In genomic region chr9:83935276-83935890, GRCh38 we compare ENCODE assay signal across 12 cellular contexts. TPM values are rescaled to one million over a fixed set of nuclear protein-coding genes. Genes with fewer than 3 reads are reported as not detected.
DNase-seq lines count a peak whose midpoint lies in the region; ATAC-seq, FAIRE-seq and TF ChIP-seq lines count a peak whose summit lies in the region.
"Had no signal": no experiment of that assay in that cellular context is flagged by ENCODE, and none has a peak within 500 bp of the region (broad histone marks: within the 10 kb centered on the region; RNA-seq: fewer than 3 reads in every experiment).

No MANE protein-coding gene starts in this region.

- BruUV-seq in IMR-90 (replicated peaks; lab: Mats Ljungman, UMichigan) = no TSS peak

- peaks cover 5% of the 10 kb centered on the region for H3K4me1 ChIP-seq in IMR-90 (ENCODE audit: control insufficient read depth, insufficient read depth, low read length)
- H3K4me1 ChIP-seq in astrocyte (ENCODE audit: insufficient read depth, low read length) = peaks cover 16% of the 10 kb centered on the region
- H3K4me1 ChIP-seq in colonic mucosa = no peaks in the 10 kb centered on the region
- peaks cover 14% of the 10 kb centered on the region for H3K4me1 ChIP-seq in suprapubic skin

- no peak overlapping the region for H4K8ac ChIP-seq in IMR-90 (ENCODE audit: low read depth in 2 of 2, low read length in 2 of 2)

- no peak overlapping the region for H3K4me3 Mint-ChIP-seq in astrocyte (ENCODE audit: unreplicated experiment)
- H3K4me3 Mint-ChIP-seq: naive thymus-derived CD4-positive, alpha-beta T cell had no signal

- no peaks in the 10 kb centered on the region for H3K79me2 ChIP-seq in astrocyte (ENCODE audit: insufficient read depth, low read length)

- H3K36me3 Mint-ChIP-seq in astrocyte (ENCODE audit: low read depth, unreplicated experiment) = no peaks in the 10 kb centered on the region

- TF ChIP-seq EP300 in suprapubic skin (IDR thresholded peaks at IDR 0.05) = no peak

- H3K36me3 ChIP-seq in IMR-90 (ENCODE audit: control insufficient read depth, insufficient read depth, low read length) = no peaks in the 10 kb centered on the region
- no peaks in the 10 kb centered on the region for H3K36me3 ChIP-seq in astrocyte (ENCODE audit: insufficient read depth, low read length)
- H3K36me3 ChIP-seq in colonic mucosa = no peaks in the 10 kb centered on the region
- H3K36me3 ChIP-seq in suprapubic skin = peaks cover 16% of the 10 kb centered on the region

- no peak for TF ChIP-seq POLR2A in IMR-90 (IDR thresholded peaks at IDR 0.05; ENCODE audit: low read depth, low read length)
- no peak for TF ChIP-seq POLR2A in suprapubic skin (IDR thresholded peaks at IDR 0.05)

- no peak overlapping the region for H2BK5ac ChIP-seq in IMR-90 (ENCODE audit: low read depth, low read length, poor library complexity, severe bottlenecking)

- H3K4ac ChIP-seq in IMR-90 (ENCODE audit: low read depth, low read length) = no peak overlapping the region

- H4K20me1 ChIP-seq in IMR-90 (ENCODE audit: insufficient read depth, low read length) = no peaks in the 10 kb centered on the region
- no peaks in the 10 kb centered on the region for H4K20me1 ChIP-seq in astrocyte (ENCODE audit: insufficient read depth, low read length)

- H4K5ac ChIP-seq in IMR-90 (ENCODE audit: low read depth, low read length) = no peak overlapping the region; the same call in 1 of the 2 replicates

- H3K9me3 Mint-ChIP-seq in astrocyte (ENCODE audit: unreplicated experiment) = no peaks in the 10 kb centered on the region
- H3K9me3 Mint-ChIP-seq: naive thymus-derived CD4-positive, alpha-beta T cell had no signal

- no CpG with 5 or more reads among the region's 3 CpGs for WGBS in IMR-90 (ENCODE audit: extremely low coverage in 2 of 2, insufficient read length in 1 of 2), 2 experiments
- 82% methylated on average over 3 of the region's 3 CpGs for WGBS in suprapubic skin

- H3K27me3 Mint-ChIP-seq in astrocyte (ENCODE audit: low read depth, unreplicated experiment) = no peaks in the 10 kb centered on the region
- H3K27me3 Mint-ChIP-seq: naive thymus-derived CD4-positive, alpha-beta T cell had no signal

- TF ChIP-seq RAD21 in IMR-90 (IDR thresholded peaks at IDR 0.05; ENCODE audit: low read length) = no peak

- intact Hi-C loops in IMR-90 (cut with micrococcal nuclease) = loop anchor here (10.0 kb wide), 1 partner anchor 1679 kb away; no protein-coding TSS in a partner anchor
- intact Hi-C loops in colonic mucosa (cut with DNase I) = loop anchor here (10.0 kb wide), 1 partner anchor 229 kb away; no protein-coding TSS in a partner anchor

- H3K9ac ChIP-seq in IMR-90 (ENCODE audit: low read depth, low read length) (no peak overlapping the region), astrocyte (ENCODE audit: low read length) (no peak overlapping the region), colonic mucosa (ENCODE audit: low read depth in 2 of 2, low read length in 2 of 2) (no peak overlapping the region)

- no peak overlapping the region for H2AK5ac ChIP-seq in IMR-90 (ENCODE audit: low read depth, low read length)

- peak; percentile 66 for FAIRE-seq in astrocyte (lab: Jason Lieb, UNC)
- FAIRE-seq: TTC549 had no signal

- H3K4me3 ChIP-seq in AG09309 (ENCODE audit: control insufficient read depth, low read depth, low read length) (no peak overlapping the region), IMR-90 (ENCODE audit: insufficient read depth, low read depth, low read length) (no peak overlapping the region), astrocyte (ENCODE audit: insufficient read depth, low read depth, low read length) (peak overlapping the region; percentile 11), colonic mucosa (no peak overlapping the region), suprapubic skin (no peak overlapping the region)

- H3K27me3 ChIP-seq in IMR-90 (ENCODE audit: control insufficient read depth, insufficient read depth, low read length) (no peaks in the 10 kb centered on the region), astrocyte (ENCODE audit: insufficient read depth, low read length) (no peaks in the 10 kb centered on the region), colonic mucosa (no peaks in the 10 kb centered on the region), suprapubic skin (no peaks in the 10 kb centered on the region)

- no peaks in the 10 kb centered on the region for H3K79me1 ChIP-seq in IMR-90 (ENCODE audit: low read depth in 1 of 2, low read length in 2 of 2)

- no peak overlapping the region for H3K4me2 ChIP-seq in IMR-90 (ENCODE audit: low read depth, low read length)
- H3K4me2 ChIP-seq in astrocyte (ENCODE audit: low read length) = peak overlapping the region; percentile 53

- no peak overlapping the region for H2BK15ac ChIP-seq in IMR-90 (ENCODE audit: low read depth, low read length)

- peak; percentile 49 for ATAC-seq in IMR-90 (ENCODE audit: low read depth)
- no peak for ATAC-seq in GM21529 (IDR thresholded peaks at IDR 0.05; ENCODE audit: unreplicated experiment)
- no peak for ATAC-seq in HG02759 (IDR thresholded peaks at IDR 0.05; ENCODE audit: unreplicated experiment)

- no peak overlapping the region for H4K91ac ChIP-seq in IMR-90 (ENCODE audit: insufficient read depth, low read depth, low read length)

- dilution Hi-C loops in IMR-90 (cut with HindIII; ENCODE audit: low sequenced_read_pairs, unreplicated experiment) = no loop called here

- H3K18ac ChIP-seq in IMR-90 (ENCODE audit: low read depth, low read length) = peak overlapping the region; percentile 29; the same call in 1 of the 2 replicates

- peaks cover 20% of the 10 kb centered on the region for H3K4me1 Mint-ChIP-seq in astrocyte (ENCODE audit: low read depth, unreplicated experiment)

- peaks cover 2% of the 10 kb centered on the region; the same call in 1 of the 2 replicates for H3K9me1 ChIP-seq in IMR-90 (ENCODE audit: insufficient read depth, low read length)

- POLR2A ChIA-PET in IMR-90 (lab: Charles Lee; ENCODE audit: unreplicated experiment) = no interaction called here

- H3K56ac ChIP-seq in IMR-90 (ENCODE audit: extremely low read depth, insufficient read depth, low read length) = no peak overlapping the region

- H3K27ac Mint-ChIP-seq in astrocyte (ENCODE audit: unreplicated experiment) = peak overlapping the region; percentile 75
- H3K27ac Mint-ChIP-seq: naive thymus-derived CD4-positive, alpha-beta T cell had no signal

- H3K23ac ChIP-seq in IMR-90 (ENCODE audit: low read depth, low read length) = no peak overlapping the region

- DNase-seq in AG09309 (ENCODE audit: low read depth) = peak; percentile 64
- peak; percentile 82 for DNase-seq in IMR-90
- peak; percentile 88 for DNase-seq in astrocyte (ENCODE audit: low read depth)
- DNase-seq in kidney tubule cell (ENCODE audit: low spot score) = peak; percentile 67
- DNase-seq in colonic mucosa = no peak
- no peak for DNase-seq in suprapubic skin (ENCODE audit: low spot score in 2 of 2)
- DNase-seq: activated gamma-delta T cell; COR-L47; naive thymus-derived CD4-positive, alpha-beta T cell had no signal

- no peak overlapping the region for H2BK120ac ChIP-seq in IMR-90 (ENCODE audit: low read depth, low read length)

- no peak overlapping the region for H2AFZ ChIP-seq in IMR-90 (replicated peaks; ENCODE audit: low read length, poor library complexity)
- H2AFZ ChIP-seq in astrocyte (ENCODE audit: low read depth, low read length) = no peak overlapping the region

- no peak overlapping the region for H3K14ac ChIP-seq in IMR-90 (replicated peaks; ENCODE audit: low read depth, low read length)

- H3K9me3 ChIP-seq in IMR-90 (ENCODE audit: control insufficient read depth, insufficient read depth, low read length) = no peaks in the 10 kb centered on the region
- H3K9me3 ChIP-seq in astrocyte (ENCODE audit: insufficient read depth, low read depth, low read length) = no peaks in the 10 kb centered on the region
- no peaks in the 10 kb centered on the region for H3K9me3 ChIP-seq in colonic mucosa
- H3K9me3 ChIP-seq in suprapubic skin = no peaks in the 10 kb centered on the region

- in situ Hi-C loops in IMR-90 (cut with MboI; ENCODE audit: low sequenced_read_pairs) = loop anchor here (5.0 kb wide), 2 partner anchors 327 to 382 kb away; no protein-coding TSS in a partner anchor

- CTCF ChIA-PET in IMR-90 (lab: Yijun Ruan, JAX) = interaction anchor here (0.6 to 3.9 kb wide), 3 partner anchors 325 to 1747 kb away, joined by 3 to 25 read pairs (median 7); no protein-coding TSS in a partner anchor

- no peak overlapping the region for H3K27ac ChIP-seq in IMR-90 (ENCODE audit: insufficient read depth, low read length)
- H3K27ac ChIP-seq in astrocyte (ENCODE audit: low read depth, low read length) = no peak overlapping the region
- no peak overlapping the region for H3K27ac ChIP-seq in colonic mucosa
- no peak overlapping the region for H3K27ac ChIP-seq in suprapubic skin

- TF ChIP-seq CTCF in AG09309 (IDR thresholded peaks at IDR 0.05; ENCODE audit: control insufficient read depth, insufficient read depth, low read depth, low read length, missing control alignments) (no peak), IMR-90 (conservative IDR thresholded peaks at IDR 0.05; ENCODE audit: low read depth, low read length) (no peak), astrocyte (IDR thresholded peaks at IDR 0.05; ENCODE audit: insufficient read depth, low read depth, low read length) (no peak), colonic mucosa (IDR thresholded peaks at IDR 0.05) (no peak), suprapubic skin (IDR thresholded peaks at IDR 0.05) (no peak)

- H2BK20ac ChIP-seq in IMR-90 (ENCODE audit: low read depth, low read length) = no peak overlapping the region

- no peak overlapping the region for H2AK9ac ChIP-seq in IMR-90 (replicated peaks; ENCODE audit: low read depth, low read length, poor library complexity)

RNA-seq across cellular contexts. Expression of gene KIF27, which starts 14.2 kb away (rescaled TPM):
- 1.6 and 2.2 TPM in 2 replicates for total RNA-seq in IMR-90 (2012; rRNA removed)
- 0.32 and 0.60 TPM in 2 replicates for polyA plus RNA-seq in IMR-90 (2012; rRNA removed)
- polyA plus RNA-seq in IMR-90 (2012; cell fraction: cytosol; rRNA removed) = 0.03 and 0.05 TPM in 2 replicates
- 0.11 and 0.76 TPM in 2 replicates for polyA plus RNA-seq in IMR-90 (2012; cell fraction: nucleus; rRNA removed; ENCODE audit: low replicate concordance)
- 2.2 and 3.0 TPM in 2 replicates for total RNA-seq in astrocyte
- 1 to 10 TPM; 3.0 to 4.0 TPM for total RNA-seq in colonic mucosa
- total RNA-seq in suprapubic skin = 10 to 100 TPM in 1 of 4 donors, 1 to 10 TPM in 3; 3.2 to 12.9 (median 5.5) TPM

RNA-seq across cellular contexts. Expression of gene HNRNPK, which starts 44.6 kb away (rescaled TPM):
- total RNA-seq in IMR-90 (2012; rRNA removed) (422 and 601 TPM in 2 replicates), astrocyte (488 and 511 TPM in 2 replicates), colonic mucosa (100 to 1,000 TPM; 451 to 491 TPM), suprapubic skin (100 to 1,000 TPM; 422 to 538 (median 448) TPM)
- 419 and 458 TPM in 2 replicates for polyA plus RNA-seq in IMR-90 (2012; rRNA removed)
- 149 and 205 TPM in 2 replicates for polyA plus RNA-seq in IMR-90 (2012; cell fraction: cytosol; rRNA removed)
- polyA plus RNA-seq in IMR-90 (2012; cell fraction: nucleus; rRNA removed; ENCODE audit: low replicate concordance) = 124 and 330 TPM in 2 replicates

RNA-seq across cellular contexts. Expression of gene RMI1, which starts 45.2 kb away (rescaled TPM):
- total RNA-seq in IMR-90 (2012; rRNA removed) (6.8 and 12.8 TPM in 2 replicates), astrocyte (6.3 and 6.5 TPM in 2 replicates), colonic mucosa (10 to 100 TPM in 1 of 2 donors, 1 to 10 TPM in 1; 9.6 to 16.9 TPM), suprapubic skin (1 to 10 TPM; 4.0 to 8.7 (median 4.3) TPM)
- polyA plus RNA-seq in IMR-90 (2012; rRNA removed) = 2.7 and 4.4 TPM in 2 replicates
- polyA plus RNA-seq in IMR-90 (2012; cell fraction: cytosol; rRNA removed) = 0.38 and 0.65 TPM in 2 replicates
- 0.11 and 1.7 TPM in 2 replicates for polyA plus RNA-seq in IMR-90 (2012; cell fraction: nucleus; rRNA removed; ENCODE audit: low replicate concordance)

Comparison
In these comparisons a context has a peak if more than half of its experiments do, and no peak if none do; other contexts are left out.
1. DNase-seq: peak in AG09309 (single experiment), IMR-90 (single experiment), astrocyte (single experiment) and kidney tubule cell (single experiment); none in colonic mucosa (single experiment) and suprapubic skin (0 of 2).